In genomic region chr6:26457407-26457795, GRCh38 we compare ENCODE assay signal across 9 cellular contexts. TPM values are rescaled to one million over a fixed set of nuclear protein-coding genes. Genes with fewer than 3 reads are reported as not detected.
DNase-seq lines count a peak whose midpoint lies in the region; ATAC-seq and TF ChIP-seq lines count a peak whose summit lies in the region.
"Had no signal": no experiment of that assay in that cellular context is flagged by ENCODE, and none has a peak within 500 bp of the region (broad histone marks: within the 10 kb centered on the region; RNA-seq: fewer than 3 reads in every experiment).

No MANE protein-coding gene starts in this region.

- H3K27ac ChIP-seq in WERI-Rb-1 (peak overlapping the region; percentile 91), gastroesophageal sphincter (peak overlapping the region; percentile 88 to 92 (median 90))

- WGBS in gastroesophageal sphincter (ENCODE audit: low coverage in 1 of 2), 2 donors = 0% methylated on average over 3 to 4 of the region's 8 CpGs

- H3K9me3 ChIP-seq in WERI-Rb-1 (ENCODE audit: severe bottlenecking) = no peaks in the 10 kb centered on the region
- no peaks in the 10 kb centered on the region for H3K9me3 ChIP-seq in gastroesophageal sphincter

- peaks cover 15% of the 10 kb centered on the region for H3K36me3 Mint-ChIP-seq in progenitor cell of endocrine pancreas (ENCODE audit: insufficient read depth)

- H3K27me3 Mint-ChIP-seq in progenitor cell of endocrine pancreas = no peaks in the 10 kb centered on the region

- peak overlapping the region; percentile 99 for H3K27ac Mint-ChIP-seq in progenitor cell of endocrine pancreas

- peak; percentile 34 for DNase-seq in activated T-cell treated with anti-CD3 and anti-CD28 coated beads, Interleukin-2, amount 50 U/mL, for 1 hour
- DNase-seq in activated T-cell treated with anti-CD3 and anti-CD28 coated beads for 4 hours (no peak), WERI-Rb-1 (peak; percentile 50), progenitor cell of endocrine pancreas (ENCODE audit: low spot score, unreplicated experiment) (no peak), putamen (ENCODE audit: low spot score) (no peak), T-helper 9 cell (no peak)

- H3K4me1 ChIP-seq in gastroesophageal sphincter = peaks cover 9 to 51% (median 27%) of the 10 kb centered on the region in 3 donors

- peak overlapping the region; percentile 99 for H3K4me3 Mint-ChIP-seq in progenitor cell of endocrine pancreas (ENCODE audit: low read depth)

- H3K4me1 Mint-ChIP-seq in progenitor cell of endocrine pancreas (ENCODE audit: low read depth) = peaks cover 30% of the 10 kb centered on the region

- TF ChIP-seq CTCF in WERI-Rb-1 (IDR thresholded peaks at IDR 0.05; ENCODE audit: low read depth, low read length) (no peak), gastroesophageal sphincter (IDR thresholded peaks at IDR 0.05) (no peak), progenitor cell of endocrine pancreas (IDR thresholded peaks at IDR 0.05; ENCODE audit: unreplicated experiment) (no peak)

- no peak for TF ChIP-seq POLR2A in gastroesophageal sphincter (IDR thresholded peaks at IDR 0.05)

- no peak for TF ChIP-seq EP300 in gastroesophageal sphincter (IDR thresholded peaks at IDR 0.05)

- peak overlapping the region; percentile 91 for H3K4me3 ChIP-seq in WERI-Rb-1 (ENCODE audit: low read depth, low read length)
- peak overlapping the region; percentile 86 to 99 for H3K4me3 ChIP-seq in gastroesophageal sphincter

- no peaks in the 10 kb centered on the region for H3K27me3 ChIP-seq in WERI-Rb-1 (ENCODE audit: insufficient read depth, low read depth, severe bottlenecking)
- no peaks in the 10 kb centered on the region for H3K27me3 ChIP-seq in gastroesophageal sphincter

- H3K9me3 Mint-ChIP-seq in progenitor cell of endocrine pancreas (ENCODE audit: low read depth) = no peaks in the 10 kb centered on the region

- ATAC-seq in HG03095 (IDR thresholded peaks at IDR 0.05; ENCODE audit: unreplicated experiment) = peak; percentile 29
- ATAC-seq in gastroesophageal sphincter = peak; percentile 73

- H3K36me3 ChIP-seq in WERI-Rb-1 (peaks cover 33% of the 10 kb centered on the region), gastroesophageal sphincter (peaks cover 0 to 32% of the 10 kb centered on the region in 2 donors)

RNA-seq across cellular contexts. Expression of gene BTN2A1, which starts 0.4 kb away (rescaled TPM):
- total RNA-seq in gastroesophageal sphincter = 10 to 100 TPM; 14.7 to 23.9 (median 18.2) TPM
- total RNA-seq in progenitor cell of endocrine pancreas = 24.7 and 26.4 TPM in 2 replicates

RNA-seq across cellular contexts. Expression of gene BTN3A3, which starts 17.1 kb away (rescaled TPM):
- total RNA-seq in gastroesophageal sphincter (10 to 100 TPM in 2 of 4 donors, 1 to 10 TPM in 2; 5.0 to 13.4 (median 8.2) TPM), progenitor cell of endocrine pancreas (2.4 and 3.1 TPM in 2 replicates)

RNA-seq across cellular contexts. Expression of gene BTN1A1, which starts 42.7 kb away (rescaled TPM):
- total RNA-seq in gastroesophageal sphincter = not detected
- 1.5 and 1.6 TPM in 2 replicates for total RNA-seq in progenitor cell of endocrine pancreas
- total RNA-seq: glomerular endothelial cell had no signal

RNA-seq across cellular contexts. Expression of gene BTN3A1, which starts 55.3 kb away (rescaled TPM):
- total RNA-seq in gastroesophageal sphincter = 10 to 100 TPM in 1 of 4 donors, 1 to 10 TPM in 3; 7.5 to 14.3 (median 8.2) TPM
- total RNA-seq in progenitor cell of endocrine pancreas = 9.6 and 10.5 TPM in 2 replicates

Comparison
In these comparisons a context has a peak if more than half of its experiments do, and no peak if none do; other contexts are left out.
1. DNase-seq: peak in activated T-cell treated with anti-CD3 and anti-CD28 coated beads, Interleukin-2, amount 50 U/mL, for 1 hour (single experiment) and WERI-Rb-1 (single experiment); none in activated T-cell treated with anti-CD3 and anti-CD28 coated beads for 4 hours (single experiment), progenitor cell of endocrine pancreas (single experiment), putamen (single experiment) and T-helper 9 cell (single experiment).